Comparison of ENCODE assay signal across 16 cellular contexts in the genomic region with DNA sequence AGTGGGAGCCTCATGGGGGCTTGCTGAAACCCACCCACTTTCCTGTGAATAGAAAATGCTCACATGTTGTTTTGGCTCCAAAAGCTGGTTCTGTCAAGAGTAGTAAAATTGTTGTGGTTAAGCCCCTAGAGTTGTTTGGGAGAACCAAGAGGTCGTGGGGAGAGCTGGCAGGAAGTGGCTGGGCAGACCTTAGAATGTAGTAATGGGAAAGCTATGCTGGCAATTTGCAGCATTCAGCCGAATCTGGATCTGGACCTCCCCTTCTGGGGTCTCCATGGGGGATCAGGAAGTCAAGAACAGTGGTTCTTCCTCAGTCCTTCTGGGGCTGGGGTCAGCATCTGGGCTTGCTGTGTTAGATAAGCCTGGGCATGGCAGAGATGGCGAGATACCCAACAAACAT.
DNase-seq lines count a peak whose midpoint lies in the region; ATAC-seq and TF ChIP-seq lines count a peak whose summit lies in the region.
"Had no signal": no experiment of that assay in that cellular context is flagged by ENCODE, and none has a peak within 500 bp of the region (broad histone marks: within the 10 kb centered on the region; RNA-seq: fewer than 3 reads in every experiment).

No MANE protein-coding gene starts in this region.

- intact Hi-C loops in prostate gland (cut with DNase I) = no loop called here

- TF ChIP-seq CTCF in RWPE2 (IDR thresholded peaks at IDR 0.05; ENCODE audit: poor library complexity, severe bottlenecking) (no peak), fibroblast of the aortic adventitia (IDR thresholded peaks at IDR 0.05; ENCODE audit: insufficient read depth, low read length) (no peak), prostate gland (IDR thresholded peaks at IDR 0.05) (no peak)

- H3K4me1 ChIP-seq in RWPE2 (ENCODE audit: insufficient read depth, poor library complexity, severe bottlenecking) (peaks cover 7% of the 10 kb centered on the region), skeletal muscle satellite cell (ENCODE audit: control insufficient read depth, insufficient read depth, low read length) (peaks cover 14% of the 10 kb centered on the region), prostate gland (replicated peaks) (no peaks in the 10 kb centered on the region)
- H3K4me1 ChIP-seq: tibial artery had no signal

- 0 out of 3 replicates have a peak, but pooled peaks have one; percentile 40 for ATAC-seq in RWPE2 (ENCODE audit: low read depth)
- no peak for ATAC-seq in activated CD4-positive, CD25-positive, alpha-beta regulatory T cell treated with anti-CD3 and anti-CD28 coated beads, Interleukin-2, amount 50 U/mL, for 24 hours
- ATAC-seq: T-cell had no signal

- H3K36me3 ChIP-seq in RWPE2 (ENCODE audit: low read depth) (no peaks in the 10 kb centered on the region), skeletal muscle satellite cell (ENCODE audit: insufficient read depth, low read length) (no peaks in the 10 kb centered on the region), prostate gland (no peaks in the 10 kb centered on the region)
- H3K36me3 ChIP-seq: tibial artery, WERI-Rb-1 had no signal

- DNase-seq in H4 (ENCODE audit: low spot score) (peak; percentile 67), RWPE2 (ENCODE audit: low spot score) (no peak), fibroblast of the aortic adventitia (ENCODE audit: low read depth) (peak; percentile 29), DMS153 treated with DMSO at 0.1 percent for 48 hours (lab: John Stamatoyannopoulos, UW; ENCODE audit: unreplicated experiment) (no peak), prostate gland (ENCODE audit: low spot score) (no peak)
- no peak for DNase-seq in stimulated activated CD4-positive, alpha-beta T cell treated with anti-CD3 and anti-CD28 coated beads, Interleukin-4, amount 100 ng/mL, for 24 hours
- DNase-seq: C1 segment of cervical spinal cord, DMS153, glutamatergic neuron, kidney glomerular epithelial cell, NCI-H69, T-cell, tibial artery, WERI-Rb-1 had no signal

- H3K4me3 ChIP-seq in RWPE2 (ENCODE audit: severe bottlenecking) = no peak overlapping the region
- no peak overlapping the region for H3K4me3 ChIP-seq in fibroblast of the aortic adventitia (ENCODE audit: low read depth, low read length)
- peak overlapping the region; percentile 3 for H3K4me3 ChIP-seq in skeletal muscle satellite cell (ENCODE audit: low read length)
- no peak overlapping the region for H3K4me3 ChIP-seq in prostate gland
- H3K4me3 ChIP-seq: tibial artery had no signal

- no peak overlapping the region for H3K27ac ChIP-seq in RWPE2 (ENCODE audit: poor library complexity, severe bottlenecking)
- no peak overlapping the region for H3K27ac ChIP-seq in prostate gland
- H3K27ac ChIP-seq: tibial artery, WERI-Rb-1 had no signal

- H3K9ac ChIP-seq in skeletal muscle satellite cell (ENCODE audit: low read depth, low read length) = no peak overlapping the region

- H3K27me3 ChIP-seq in RWPE2 (ENCODE audit: insufficient read depth, poor library complexity, severe bottlenecking) (no peaks in the 10 kb centered on the region), skeletal muscle satellite cell (ENCODE audit: control insufficient read depth, insufficient read depth, low read length) (no peaks in the 10 kb centered on the region), prostate gland (replicated peaks; ENCODE audit: insufficient read depth) (no peaks in the 10 kb centered on the region)

- WGBS in prostate gland = 67% methylated on average over 3 of the region's 3 CpGs

- no peaks in the 10 kb centered on the region for H3K9me3 ChIP-seq in RWPE2 (ENCODE audit: severe bottlenecking)
- no peaks in the 10 kb centered on the region for H3K9me3 ChIP-seq in skeletal muscle satellite cell (replicated peaks; ENCODE audit: low read length)
- no peaks in the 10 kb centered on the region for H3K9me3 ChIP-seq in prostate gland

- H3K4me2 ChIP-seq in skeletal muscle satellite cell (ENCODE audit: low read length) = peak overlapping the region; percentile 11

- TF ChIP-seq POLR2A in prostate gland (IDR thresholded peaks at IDR 0.05) = no peak

Comparison
In these comparisons a context has a peak if more than half of its experiments do, and no peak if none do; other contexts are left out.
1. DNase-seq: peak in H4 (single experiment) and fibroblast of the aortic adventitia (single experiment); none in RWPE2 (single experiment), DMS153 treated with DMSO at 0.1 percent for 48 hours (single experiment), stimulated activated CD4-positive, alpha-beta T cell treated with anti-CD3 and anti-CD28 coated beads, Interleukin-4, amount 100 ng/mL, for 24 hours (single experiment) and prostate gland (single experiment).